In genomic region chr10:86613905-86614304, GRCh38 we compare ENCODE assay signal across 18 cellular contexts. TPM values are rescaled to one million over a fixed set of nuclear protein-coding genes. Genes with fewer than 3 reads are reported as not detected.
"Had no signal": no experiment of that assay in that cellular context is flagged by ENCODE, and none has a peak within 500 bp of the region (broad histone marks: within the 10 kb centered on the region; RNA-seq: fewer than 3 reads in every experiment).

No MANE protein-coding gene starts in this region.

- H2AFZ ChIP-seq: hepatocyte had no signal

- H3K4me1 ChIP-seq: adrenal gland, left lung, pancreas had no signal

- H3K27me3 ChIP-seq: hepatocyte, pancreas had no signal

- H3K27ac ChIP-seq: adrenal gland, coronary artery, hepatocyte, left lung, pancreas, VCaP had no signal

- DNase-seq: activated CD4-positive, alpha-beta T cell treated with anti-CD3 and anti-CD28 coated beads for 1 hour; activated CD4-positive, alpha-beta T cell treated with anti-CD3 and anti-CD28 coated beads, Interleukin-2, amount 50 U/mL, for 4 hours; activated naive CD4-positive, alpha-beta T cell treated with anti-CD3 and anti-CD28 coated beads, Interleukin-2, amount 50 U/mL, for 16 hours; adrenal gland; kidney; left lung; mucosa of descending colon; naive thymus-derived CD4-positive, alpha-beta T cell; pancreas; stimulated activated CD4-positive, alpha-beta T cell treated with anti-CD3 and anti-CD28 coated beads, Interleukin-1b, Interleukin-23, amount 100 ng/mL, for 48 hours had no signal

- H3K9me3 ChIP-seq: adrenal gland, left lung, mucosa of descending colon, pancreas had no signal

- H3K4me2 ChIP-seq: hepatocyte had no signal

- H3K4me3 ChIP-seq: adrenal gland, coronary artery, hepatocyte, left lung, mucosa of descending colon, pancreas had no signal

- ATAC-seq: left lung; mucosa of descending colon; naive thymus-derived CD4-positive, alpha-beta T cell; pancreas had no signal

- H3K36me3 ChIP-seq: adrenal gland, left lung, pancreas had no signal

- H3K79me2 ChIP-seq: hepatocyte had no signal

RNA-seq across cellular contexts. Expression of gene OPN4, which starts 40.4 kb away (rescaled TPM):
- total RNA-seq: activated T-helper 2 cell treated with anti-CD3 and anti-CD28 coated beads, Interferon-gamma antibody, Interleukin-2, Interleukin-4, amounts not matched to agents 10 μg/mL and 5 μg/mL and 100 μg/mL, durations not matched to agents 14 hours and 24 hours and 36 hours; endothelial cell of umbilical vein; glomerular endothelial cell; hepatocyte; kidney; left lung; naive thymus-derived CD4-positive, alpha-beta T cell; pancreas; renal cortical epithelial cell; T-helper 1 cell treated with Interleukin-12 subunit alpha and Interleukin-12 subunit beta and Interleukin-4 antibody, amounts not matched to agents 30 ng/mL and 1 ng/mL, for 36 hours had no signal
- polyA plus RNA-seq: endothelial cell of umbilical vein; hepatocyte; naive thymus-derived CD4-positive, alpha-beta T cell; pancreas had no signal

RNA-seq across cellular contexts. Expression of gene LDB3, which starts 54.4 kb away (rescaled TPM):
- total RNA-seq: activated T-helper 2 cell treated with anti-CD3 and anti-CD28 coated beads, Interferon-gamma antibody, Interleukin-2, Interleukin-4, amounts not matched to agents 10 μg/mL and 5 μg/mL and 100 μg/mL, durations not matched to agents 14 hours and 24 hours and 36 hours; endothelial cell of umbilical vein; glomerular endothelial cell; hepatocyte; T-helper 1 cell treated with Interleukin-12 subunit alpha and Interleukin-12 subunit beta and Interleukin-4 antibody, amounts not matched to agents 30 ng/mL and 1 ng/mL, for 36 hours had no signal
- polyA plus RNA-seq: endothelial cell of umbilical vein; naive thymus-derived CD4-positive, alpha-beta T cell had no signal
